1 cellular context compared by ENCODE assay signal in the genomic region with DNA sequence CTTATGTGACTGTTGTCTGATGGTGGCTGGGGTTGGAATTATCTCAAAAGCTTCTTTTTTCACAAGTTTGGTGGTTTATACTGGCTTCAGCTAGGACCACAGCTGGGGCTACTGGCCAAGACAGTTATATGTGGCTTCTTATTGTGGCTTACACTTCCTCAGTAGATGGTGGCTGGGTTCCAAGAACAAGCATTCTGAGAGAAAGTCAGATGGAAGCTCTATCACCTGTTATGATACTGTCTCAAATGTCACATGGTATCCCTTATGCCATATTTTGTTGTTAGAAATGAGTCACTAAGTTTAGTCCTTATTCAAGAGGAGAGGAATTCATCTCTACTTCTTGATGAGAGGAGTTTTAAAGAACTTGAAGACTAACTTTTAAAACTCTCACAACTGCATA.
A peak's percentile ranks its signal among the peaks of the same experiment; 100 is the strongest.
TF ChIP-seq lines count a peak whose summit lies in the region.

No MANE protein-coding gene starts in this region.

TF ChIP-seq in GM12878, 131 proteins besides CTCF, POLR2A, EP300 and RAD21 (continued from another document):
- TF ChIP-seq, protein P1, sequence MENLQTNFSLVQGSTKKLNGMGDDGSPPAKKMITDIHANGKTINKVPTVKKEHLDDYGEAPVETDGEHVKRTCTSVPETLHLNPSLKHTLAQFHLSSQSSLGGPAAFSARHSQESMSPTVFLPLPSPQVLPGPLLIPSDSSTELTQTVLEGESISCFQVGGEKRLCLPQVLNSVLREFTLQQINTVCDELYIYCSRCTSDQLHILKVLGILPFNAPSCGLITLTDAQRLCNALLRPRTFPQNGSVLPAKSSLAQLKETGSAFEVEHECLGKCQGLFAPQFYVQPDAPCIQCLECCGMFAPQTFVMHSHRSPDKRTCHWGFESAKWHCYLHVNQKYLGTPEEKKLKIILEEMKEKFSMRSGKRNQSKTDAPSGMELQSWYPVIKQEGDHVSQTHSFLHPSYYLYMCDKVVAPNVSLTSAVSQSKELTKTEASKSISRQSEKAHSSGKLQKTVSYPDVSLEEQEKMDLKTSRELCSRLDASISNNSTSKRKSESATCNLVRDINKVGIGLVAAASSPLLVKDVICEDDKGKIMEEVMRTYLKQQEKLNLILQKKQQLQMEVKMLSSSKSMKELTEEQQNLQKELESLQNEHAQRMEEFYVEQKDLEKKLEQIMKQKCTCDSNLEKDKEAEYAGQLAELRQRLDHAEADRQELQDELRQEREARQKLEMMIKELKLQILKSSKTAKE (IDR thresholded peaks at IDR 0.05; ENCODE audit: low read depth, poor library complexity, severe bottlenecking): peak; percentile 36
- peak; percentile 68 for TF ChIP-seq NFIC (IDR thresholded peaks at IDR 0.05; ENCODE audit: low read depth, low read length)
- TF ChIP-seq PAX8 (IDR thresholded peaks at IDR 0.05): no peak
- 0 out of 2 replicates have a peak, but pooled peaks have one; percentile 43 for TF ChIP-seq CBX5 (IDR thresholded peaks at IDR 0.05; ENCODE audit: low read depth)
